ENCODE assay signal across 13 cellular contexts in genomic region chr10:7541137-7542087, GRCh38.
DNase-seq lines count a peak whose midpoint lies in the region; ATAC-seq, FAIRE-seq and TF ChIP-seq lines count a peak whose summit lies in the region.
"Had no signal": no experiment of that assay in that cellular context is flagged by ENCODE, and none has a peak within 500 bp of the region (broad histone marks: within the 10 kb centered on the region; RNA-seq: fewer than 3 reads in every experiment).

No MANE protein-coding gene starts in this region.

- no peak for ATAC-seq in HG03378 (IDR thresholded peaks at IDR 0.05; ENCODE audit: unreplicated experiment)
- ATAC-seq in HG03457 (IDR thresholded peaks at IDR 0.05; ENCODE audit: unreplicated experiment) = no peak
- ATAC-seq: activated T-cell treated with anti-CD3 and anti-CD28 coated beads, Interleukin-2, amount 50 U/mL, for 72 hours had no signal

- DNase-seq in AG04450 (ENCODE audit: low read depth, low spot score) (no peak), astrocyte of the cerebellum (ENCODE audit: low read depth) (peak; percentile 24), hepatocyte (ENCODE audit: low spot score) (peak; percentile 80), ovary (peak; percentile 71 to 92 (median 75)), urothelium cell line (ENCODE audit: low spot score) (no peak), Calu3 (no peak)
- DNase-seq: activated T-cell treated with anti-CD3 and anti-CD28 coated beads, Interleukin-2, amount 50 U/mL, for 72 hours; dorsolateral prefrontal cortex; Kasumi-1; NCI-H774; T-helper 9 cell had no signal

- no peaks in the 10 kb centered on the region for H3K79me2 ChIP-seq in hepatocyte

- no peaks in the 10 kb centered on the region for H3K36me3 Mint-ChIP-seq in Calu3 (ENCODE audit: insufficient read depth, unreplicated experiment)

- H3K4me3 ChIP-seq in AG04450 (ENCODE audit: low read depth, low read length) = no peak overlapping the region
- H3K4me3 ChIP-seq in astrocyte of the cerebellum (ENCODE audit: low read depth, low read length) = no peak overlapping the region
- H3K4me3 ChIP-seq in hepatocyte = no peak overlapping the region
- no peak overlapping the region for H3K4me3 ChIP-seq in ovary
- H3K4me3 ChIP-seq: dorsolateral prefrontal cortex had no signal

- TF ChIP-seq POLR2A in ovary (IDR thresholded peaks at IDR 0.05) = no peak

- H3K27me3 ChIP-seq in AG04450 (ENCODE audit: control insufficient read depth, insufficient read depth, low read length) (no peaks in the 10 kb centered on the region), hepatocyte (no peaks in the 10 kb centered on the region), ovary (no peaks in the 10 kb centered on the region)
- H3K27me3 ChIP-seq: dorsolateral prefrontal cortex had no signal

- H3K9me3 Mint-ChIP-seq in Calu3 (ENCODE audit: low read depth, unreplicated experiment) = peaks cover 3% of the 10 kb centered on the region

- peak overlapping the region; percentile 39 for H3K27ac ChIP-seq in AG04450 (ENCODE audit: low read depth, low read length)
- H3K27ac ChIP-seq in hepatocyte = peak overlapping the region; percentile 83
- peak overlapping the region in 1 of 2 donors; percentile 75 for H3K27ac ChIP-seq in ovary

- peaks cover 8% of the 10 kb centered on the region for H3K4me1 Mint-ChIP-seq in Calu3 (ENCODE audit: low read depth, unreplicated experiment)

- H3K4me1 ChIP-seq in hepatocyte (ENCODE audit: insufficient read depth) = peaks cover 23% of the 10 kb centered on the region
- peaks cover 15% of the 10 kb centered on the region for H3K4me1 ChIP-seq in ovary (ENCODE audit: insufficient read depth)

- intact Hi-C loops in ovary (cut with DNase I) = loop anchor here in 1 of 4 donors (5.0 kb wide), 1 partner anchor 51 kb away; no protein-coding TSS in a partner anchor
- intact Hi-C loops in Calu3 (cut with micrococcal nuclease; ENCODE audit: unreplicated experiment) = no loop called here

- no peak overlapping the region for H2AFZ ChIP-seq in hepatocyte

- H3K9me3 ChIP-seq in AG04450 (ENCODE audit: control insufficient read depth, insufficient read depth, low read length) = no peaks in the 10 kb centered on the region; the same call in 1 of the 2 replicates
- H3K9me3 ChIP-seq in hepatocyte (ENCODE audit: low read depth) = no peaks in the 10 kb centered on the region
- H3K9me3 ChIP-seq in ovary = no peaks in the 10 kb centered on the region

- POLR2A ChIA-PET in AG04450 (lab: Yijun Ruan, JAX) = no interaction called here

- H3K9me2 ChIP-seq in hepatocyte (replicated peaks; ENCODE audit: insufficient read depth) = no peaks in the 10 kb centered on the region

- H3K36me3 ChIP-seq in hepatocyte (replicated peaks; ENCODE audit: insufficient read depth, low read depth) = no peaks in the 10 kb centered on the region
- H3K36me3 ChIP-seq in ovary = no peaks in the 10 kb centered on the region

- H3K27ac Mint-ChIP-seq in Calu3 (ENCODE audit: unreplicated experiment) = no peak overlapping the region
- H3K27ac Mint-ChIP-seq: activated T-cell treated with anti-CD3 and anti-CD28 coated beads, Interleukin-2, amount 50 U/mL, for 72 hours had no signal

- no peaks in the 10 kb centered on the region for H4K20me1 ChIP-seq in hepatocyte (ENCODE audit: insufficient read depth, poor library complexity, severe bottlenecking)

- TF ChIP-seq EP300 in ovary (IDR thresholded peaks at IDR 0.05) = no peak

- CTCF ChIA-PET in AG04450 (lab: Charles Lee) (no interaction called here), Calu3 (lab: Charles Lee) (no interaction called here)

- peak overlapping the region; percentile 37 for H3K4me2 ChIP-seq in hepatocyte

- FAIRE-seq in urothelium cell line (lab: Jason Lieb, UNC) = no peak

- no peak overlapping the region for H3K4me3 Mint-ChIP-seq in Calu3 (ENCODE audit: low read depth, unreplicated experiment)
- H3K4me3 Mint-ChIP-seq: activated T-cell treated with anti-CD3 and anti-CD28 coated beads, Interleukin-2, amount 50 U/mL, for 72 hours had no signal

- WGBS in hepatocyte (ENCODE audit: low lambda C conversion rate, missing lambda C conversion rate) = 39% methylated on average over 22 of the region's 22 CpGs
- WGBS in ovary, 3 donors = 7 to 12% (median 11%) methylated on average over 22 of the region's 22 CpGs

- no TSS peak for BruUV-seq in Calu3 (replicated peaks; lab: Mats Ljungman, UMichigan)

- no peaks in the 10 kb centered on the region for H3K27me3 Mint-ChIP-seq in Calu3 (ENCODE audit: unreplicated experiment)

- TF ChIP-seq CTCF in AG04450 (IDR thresholded peaks at IDR 0.05; ENCODE audit: low read depth, low read length) = no peak
- no peak for TF ChIP-seq CTCF in astrocyte of the cerebellum (IDR thresholded peaks at IDR 0.05; ENCODE audit: low read depth, low read length, missing control alignments)
- no peak for TF ChIP-seq CTCF in hepatocyte (IDR thresholded peaks at IDR 0.05; ENCODE audit: poor library complexity)
- TF ChIP-seq CTCF in ovary (IDR thresholded peaks at IDR 0.05) = no peak
- TF ChIP-seq CTCF in Calu3 (IDR thresholded peaks at IDR 0.05; ENCODE audit: unreplicated experiment) = no peak

- in situ Hi-C loops in astrocyte of the cerebellum (cut with HindIII; ENCODE audit: low sequenced_read_pairs) = no loop called here

Comparison
In these comparisons a context has a peak if more than half of its experiments do, and no peak if none do; other contexts are left out.
1. DNase-seq: peak in astrocyte of the cerebellum (single experiment), hepatocyte (single experiment) and ovary (5 of 5); none in AG04450 (single experiment), urothelium cell line (single experiment) and Calu3 (single experiment).